In genomic region chr10:101060951-101061813, GRCh38 we compare ENCODE assay signal across 8 cellular contexts. TPM values are rescaled to one million over a fixed set of nuclear protein-coding genes. Genes with fewer than 3 reads are reported as not detected.
DNase-seq lines count a peak whose midpoint lies in the region; ATAC-seq and TF ChIP-seq lines count a peak whose summit lies in the region.

No MANE protein-coding gene starts in this region.

- H2AFZ ChIP-seq in neuron (ENCODE audit: low read depth, low read length), result peak overlapping the region; percentile 89

- H3K27me3 ChIP-seq in neuron (ENCODE audit: insufficient read depth, low read length), result peaks cover 30% of the 10 kb centered on the region
- H3K27me3 ChIP-seq in suprapubic skin, result peaks cover 15% of the 10 kb centered on the region

- no peak for TF ChIP-seq POLR2A in suprapubic skin (IDR thresholded peaks at IDR 0.05)

- H3K9me3 ChIP-seq in neuron (ENCODE audit: low read length), result no peaks in the 10 kb centered on the region
- H3K9me3 ChIP-seq in suprapubic skin, result no peaks in the 10 kb centered on the region

- TF ChIP-seq CTCF in fibroblast of villous mesenchyme (IDR thresholded peaks at IDR 0.05; ENCODE audit: insufficient read depth, low read depth, low read length), result peak; percentile 5
- TF ChIP-seq CTCF in suprapubic skin (IDR thresholded peaks at IDR 0.05), result no peak

- H3K27ac ChIP-seq in suprapubic skin, result peak overlapping the region; percentile 89

- H3K4me3 ChIP-seq in fibroblast of villous mesenchyme (ENCODE audit: low read depth, low read length) (peak overlapping the region; percentile 100), neuron (ENCODE audit: low read length) (peak overlapping the region; percentile 96), suprapubic skin (peak overlapping the region; percentile 66)

- DNase-seq in DMS79 treated with DMSO at 0.1 percent for 48 hours (lab: John Stamatoyannopoulos, UW) (peak; percentile 75), HuH-7 (ENCODE audit: low spot score) (peak; percentile 89), OCI-M2 (lab: John Stamatoyannopoulos, UW; ENCODE audit: unreplicated experiment) (peak; percentile 88), fibroblast of villous mesenchyme (ENCODE audit: low read depth) (peak; percentile 96), suprapubic skin (ENCODE audit: low spot score in 2 of 2) (peak; percentile 76 to 95)
- DNase-seq in activated effector memory CD4-positive, alpha-beta T cell treated with Interleukin-2 at 50 U/mL for 16 hours, result peak; percentile 36

- no peaks in the 10 kb centered on the region for H3K36me3 ChIP-seq in neuron (ENCODE audit: insufficient read depth, low read length)
- no peaks in the 10 kb centered on the region for H3K36me3 ChIP-seq in suprapubic skin

- WGBS in suprapubic skin, result 5% methylated on average over 39 of the region's 76 CpGs

- peak; percentile 53 for ATAC-seq in GM21515 (IDR thresholded peaks at IDR 0.05; ENCODE audit: unreplicated experiment)

- H3K4me1 ChIP-seq in neuron (ENCODE audit: insufficient read depth, low read length) (peaks cover 29% of the 10 kb centered on the region), suprapubic skin (peaks cover 50% of the 10 kb centered on the region)

- no peak for TF ChIP-seq EP300 in suprapubic skin (IDR thresholded peaks at IDR 0.05)

RNA-seq across cellular contexts. Expression of gene KAZALD1, which starts 0.6 kb away (rescaled TPM):
- 9.1 and 9.3 TPM in 2 replicates for total RNA-seq in fibroblast of villous mesenchyme
- total RNA-seq in suprapubic skin, result 1 to 10 TPM; 1.6 to 4.2 (median 2.5) TPM

RNA-seq across cellular contexts. Expression of gene SFXN3, which starts 30.1 kb away (rescaled TPM):
- total RNA-seq in fibroblast of villous mesenchyme (81.6 and 97.0 TPM in 2 replicates), suprapubic skin (100 to 1,000 TPM in 1 of 4 donors, 10 to 100 TPM in 3; 57.6 to 296 (median 74.3) TPM)

RNA-seq across cellular contexts. Expression of gene PDZD7, which starts 30.3 kb away (rescaled TPM):
- total RNA-seq in fibroblast of villous mesenchyme, result 1.7 and 1.9 TPM in 2 replicates
- 1 to 10 TPM; 1.2 to 6.0 (median 1.8) TPM for total RNA-seq in suprapubic skin

Comparison
In these comparisons a context has a peak if more than half of its experiments do, and no peak if none do; other contexts are left out.
1. Peak in every context shown above with its lines: DNase-seq, ATAC-seq, H3K4me3 ChIP-seq and H3K27ac ChIP-seq.
2. DNase-seq: peak in every context shown above with its lines; median percentile 96 in fibroblast of villous mesenchyme; 89 in HuH-7; 88 in OCI-M2; 86 in suprapubic skin; 75 in DMS79 treated with DMSO at 0.1 percent for 48 hours; 36 in activated effector memory CD4-positive, alpha-beta T cell treated with Interleukin-2 at 50 U/mL for 16 hours.